Comparison of ENCODE assay signal across 21 cellular contexts in genomic region chr17:32869345-32870026, GRCh38. TPM values are rescaled to one million over a fixed set of nuclear protein-coding genes. Genes with fewer than 3 reads are reported as not detected.
DNase-seq lines count a peak whose midpoint lies in the region; ATAC-seq and TF ChIP-seq lines count a peak whose summit lies in the region.
"Had no signal": no experiment of that assay in that cellular context is flagged by ENCODE, and none has a peak within 500 bp of the region (broad histone marks: within the 10 kb centered on the region; RNA-seq: fewer than 3 reads in every experiment).

No MANE protein-coding gene starts in this region.

- WGBS in lung, 2 donors: 82 to 84% methylated on average over 6 of the region's 6 CpGs

- DNase-seq in NCI-H774 (lab: John Stamatoyannopoulos, UW) (peak; percentile 5), coronary artery (ENCODE audit: low spot score) (no peak), lung (ENCODE audit: low spot score) (no peak), ecto neural progenitor cell (ENCODE audit: low spot score) (no peak), NCI-H2081 (lab: John Stamatoyannopoulos, UW) (no peak)
- no peak for DNase-seq in activated naive CD4-positive, alpha-beta T cell treated with anti-CD3 and anti-CD28 coated beads, Interleukin-2, amount 10 ng/mL, durations not matched to agents 7 days and 5 days
- DNase-seq: activated CD4-positive, alpha-beta T cell treated with anti-CD3 and anti-CD28 coated beads, Interleukin-2, amount 10 ng/mL, durations not matched to agents 24 days and 14 days; activated naive CD8-positive, alpha-beta T cell treated with anti-CD3 and anti-CD28 coated beads, Interleukin-2, amount 10 ng/mL, durations not matched to agents 7 days and 5 days; activated T-cell treated with anti-CD3 and anti-CD28 coated beads, Interleukin-2, amount 50 U/mL, for 24 hours; DMS153; GOT3; hippocampal formation; mammary epithelial cell; NCI-H1048; SIG-M5; stimulated activated naive B cell treated with anti-CD40 and anti-IgM and Interleukin-4, amounts not matched to agents 10 μg/mL and 1 μg/mL and 100 μg/mL, for 72 hours; T1000 had no signal

- no peaks in the 10 kb centered on the region for H3K27me3 ChIP-seq in lung (ENCODE audit: control insufficient read depth, insufficient read depth)
- no peaks in the 10 kb centered on the region for H3K27me3 ChIP-seq in subcutaneous abdominal adipose tissue (ENCODE audit: control insufficient read depth in 5 of 5, insufficient read depth in 4 of 5, low read length in 5 of 5)
- H3K27me3 ChIP-seq: BLaER1 had no signal

- CTCF ChIA-PET in activated naive CD4-positive, alpha-beta T cell treated with anti-CD3 and anti-CD28 coated beads, Interleukin-2, amount 10 ng/mL, durations not matched to agents 7 days and 5 days (lab: Charles Lee): interaction anchor here (2.7 kb wide), 1 partner anchor 8 kb away, joined by 12 read pairs; the partner anchor contains the start of gene MYO1D

- H3K4me3 ChIP-seq in coronary artery (peak overlapping the region; percentile 17), lung (no peak overlapping the region), subcutaneous abdominal adipose tissue (ENCODE audit: low read depth in 1 of 5, low read length in 5 of 5) (no peak overlapping the region)
- H3K4me3 ChIP-seq: BLaER1 had no signal

- peaks cover 23% of the 10 kb centered on the region for H3K27me3 Mint-ChIP-seq in activated naive CD4-positive, alpha-beta T cell treated with anti-CD3 and anti-CD28 coated beads, Interleukin-2, amount 10 ng/mL, durations not matched to agents 7 days and 5 days
- H3K27me3 Mint-ChIP-seq: activated T-cell treated with anti-CD3 and anti-CD28 coated beads, Interleukin-2, amount 50 U/mL, for 24 hours; stimulated activated naive B cell treated with anti-CD40 and anti-IgM and Interleukin-4, amounts not matched to agents 10 μg/mL and 1 μg/mL and 100 μg/mL, for 72 hours had no signal

- no peak overlapping the region for H3K27ac Mint-ChIP-seq in activated naive CD4-positive, alpha-beta T cell treated with anti-CD3 and anti-CD28 coated beads, Interleukin-2, amount 10 ng/mL, durations not matched to agents 7 days and 5 days
- H3K27ac Mint-ChIP-seq: activated CD4-positive, alpha-beta T cell treated with anti-CD3 and anti-CD28 coated beads, Interleukin-2, amount 10 ng/mL, durations not matched to agents 24 days and 14 days; activated naive CD8-positive, alpha-beta T cell treated with anti-CD3 and anti-CD28 coated beads, Interleukin-2, amount 10 ng/mL, durations not matched to agents 7 days and 5 days; activated T-cell treated with anti-CD3 and anti-CD28 coated beads, Interleukin-2, amount 50 U/mL, for 24 hours; stimulated activated naive B cell treated with anti-CD40 and anti-IgM and Interleukin-4, amounts not matched to agents 10 μg/mL and 1 μg/mL and 100 μg/mL, for 72 hours had no signal

- H3K4me1 ChIP-seq in lung (ENCODE audit: control insufficient read depth in 2 of 2, insufficient read depth in 2 of 2, low read length in 2 of 2) (peaks cover 1 to 11% of the 10 kb centered on the region in 2 donors), subcutaneous abdominal adipose tissue (ENCODE audit: control insufficient read depth in 5 of 5, insufficient read depth in 5 of 5, low read length in 5 of 5) (peaks cover 0 to 33% (median 15%) of the 10 kb centered on the region in 5 donors)

- H3K36me3 ChIP-seq in lung (ENCODE audit: control insufficient read depth in 2 of 2, insufficient read depth in 2 of 2, low read length in 2 of 2) (no peaks in the 10 kb centered on the region), subcutaneous abdominal adipose tissue (ENCODE audit: control insufficient read depth in 5 of 5, insufficient read depth in 5 of 5, low read length in 5 of 5) (no peaks in the 10 kb centered on the region)
- H3K36me3 ChIP-seq: BLaER1 had no signal

- H3K36me3 Mint-ChIP-seq in activated naive CD4-positive, alpha-beta T cell treated with anti-CD3 and anti-CD28 coated beads, Interleukin-2, amount 10 ng/mL, durations not matched to agents 7 days and 5 days: no peaks in the 10 kb centered on the region
- H3K36me3 Mint-ChIP-seq: activated naive CD8-positive, alpha-beta T cell treated with anti-CD3 and anti-CD28 coated beads, Interleukin-2, amount 10 ng/mL, durations not matched to agents 7 days and 5 days had no signal

- H3K27ac ChIP-seq in coronary artery: peak overlapping the region; percentile 78 to 90
- H3K27ac ChIP-seq in lung (ENCODE audit: low read depth in 1 of 2, low read length in 1 of 2): peak overlapping the region; percentile 30 to 53
- peak overlapping the region; percentile 31 for H3K27ac ChIP-seq in subcutaneous abdominal adipose tissue (ENCODE audit: low read depth, low read length)
- H3K27ac ChIP-seq: BLaER1 had no signal

- no peak for ATAC-seq in lung (ENCODE audit: insufficient read depth, low FRiP score)
- no peak for ATAC-seq in HG03442 (IDR thresholded peaks at IDR 0.05; ENCODE audit: unreplicated experiment)
- ATAC-seq: stimulated activated naive B cell treated with anti-CD40 and anti-IgM and Interleukin-4, amounts not matched to agents 10 μg/mL and 1 μg/mL and 100 μg/mL, for 72 hours had no signal

- H3K4me1 Mint-ChIP-seq in activated naive CD4-positive, alpha-beta T cell treated with anti-CD3 and anti-CD28 coated beads, Interleukin-2, amount 10 ng/mL, durations not matched to agents 7 days and 5 days: no peaks in the 10 kb centered on the region
- H3K4me1 Mint-ChIP-seq: activated CD4-positive, alpha-beta T cell treated with anti-CD3 and anti-CD28 coated beads, Interleukin-2, amount 10 ng/mL, durations not matched to agents 24 days and 14 days; activated naive CD8-positive, alpha-beta T cell treated with anti-CD3 and anti-CD28 coated beads, Interleukin-2, amount 10 ng/mL, durations not matched to agents 7 days and 5 days; neural crest cell had no signal

- no peaks in the 10 kb centered on the region for H3K9me3 Mint-ChIP-seq in activated naive CD4-positive, alpha-beta T cell treated with anti-CD3 and anti-CD28 coated beads, Interleukin-2, amount 10 ng/mL, durations not matched to agents 7 days and 5 days
- H3K9me3 Mint-ChIP-seq: activated CD4-positive, alpha-beta T cell treated with anti-CD3 and anti-CD28 coated beads, Interleukin-2, amount 10 ng/mL, durations not matched to agents 24 days and 14 days; activated naive CD8-positive, alpha-beta T cell treated with anti-CD3 and anti-CD28 coated beads, Interleukin-2, amount 10 ng/mL, durations not matched to agents 7 days and 5 days; activated T-cell treated with anti-CD3 and anti-CD28 coated beads, Interleukin-2, amount 50 U/mL, for 24 hours; neural crest cell; stimulated activated naive B cell treated with anti-CD40 and anti-IgM and Interleukin-4, amounts not matched to agents 10 μg/mL and 1 μg/mL and 100 μg/mL, for 72 hours had no signal

- TF ChIP-seq CTCF in coronary artery (IDR thresholded peaks at IDR 0.05): no peak
- no peak for TF ChIP-seq CTCF in lung (IDR thresholded peaks at IDR 0.05; ENCODE audit: control extremely low read depth, extremely low read depth)

- no peaks in the 10 kb centered on the region for H3K9me3 ChIP-seq in lung (ENCODE audit: control insufficient read depth in 2 of 2, insufficient read depth in 1 of 2, low read length in 1 of 2)
- no peaks in the 10 kb centered on the region for H3K9me3 ChIP-seq in subcutaneous abdominal adipose tissue (ENCODE audit: control insufficient read depth in 5 of 5, low read length in 5 of 5)
- H3K9me3 ChIP-seq: BLaER1 had no signal

- no peak overlapping the region for H3K9ac ChIP-seq in subcutaneous abdominal adipose tissue (ENCODE audit: low read length in 5 of 5)
- H3K9ac ChIP-seq: BLaER1 had no signal

- H3K4me3 Mint-ChIP-seq in activated naive CD4-positive, alpha-beta T cell treated with anti-CD3 and anti-CD28 coated beads, Interleukin-2, amount 10 ng/mL, durations not matched to agents 7 days and 5 days: no peak overlapping the region
- H3K4me3 Mint-ChIP-seq: activated CD4-positive, alpha-beta T cell treated with anti-CD3 and anti-CD28 coated beads, Interleukin-2, amount 10 ng/mL, durations not matched to agents 24 days and 14 days; activated naive CD8-positive, alpha-beta T cell treated with anti-CD3 and anti-CD28 coated beads, Interleukin-2, amount 10 ng/mL, durations not matched to agents 7 days and 5 days; activated T-cell treated with anti-CD3 and anti-CD28 coated beads, Interleukin-2, amount 50 U/mL, for 24 hours; neural crest cell; stimulated activated naive B cell treated with anti-CD40 and anti-IgM and Interleukin-4, amounts not matched to agents 10 μg/mL and 1 μg/mL and 100 μg/mL, for 72 hours had no signal

RNA-seq across cellular contexts. Expression of gene MYO1D, which starts 7.4 kb away (rescaled TPM):
- total RNA-seq in lung: 10 to 100 TPM; 73.1 to 75.8 TPM
- 10 to 100 TPM; 22.0 to 49.7 TPM for polyA plus RNA-seq in lung

RNA-seq across cellular contexts. Expression of gene TMEM98, which starts 58.5 kb away (rescaled TPM):
- total RNA-seq in lung: 100 to 1,000 TPM in 1 of 2 donors, 10 to 100 TPM in 1; 46.8 to 176 TPM
- 10 to 100 TPM; 28.4 to 45.8 TPM for polyA plus RNA-seq in lung
- total RNA-seq: activated naive CD8-positive, alpha-beta T cell treated with anti-CD3 and anti-CD28 coated beads, Interleukin-2, amount 10 ng/mL, durations not matched to agents 7 days and 5 days had no signal

Comparison
In these comparisons a context has a peak if more than half of its experiments do, and no peak if none do; other contexts are left out.
1. H3K27ac ChIP-seq: peak in every context shown above with its lines; median percentile 84 in coronary artery; 42 in lung; 31 in subcutaneous abdominal adipose tissue.